8 cellular contexts compared by ENCODE assay signal in the genomic region with DNA sequence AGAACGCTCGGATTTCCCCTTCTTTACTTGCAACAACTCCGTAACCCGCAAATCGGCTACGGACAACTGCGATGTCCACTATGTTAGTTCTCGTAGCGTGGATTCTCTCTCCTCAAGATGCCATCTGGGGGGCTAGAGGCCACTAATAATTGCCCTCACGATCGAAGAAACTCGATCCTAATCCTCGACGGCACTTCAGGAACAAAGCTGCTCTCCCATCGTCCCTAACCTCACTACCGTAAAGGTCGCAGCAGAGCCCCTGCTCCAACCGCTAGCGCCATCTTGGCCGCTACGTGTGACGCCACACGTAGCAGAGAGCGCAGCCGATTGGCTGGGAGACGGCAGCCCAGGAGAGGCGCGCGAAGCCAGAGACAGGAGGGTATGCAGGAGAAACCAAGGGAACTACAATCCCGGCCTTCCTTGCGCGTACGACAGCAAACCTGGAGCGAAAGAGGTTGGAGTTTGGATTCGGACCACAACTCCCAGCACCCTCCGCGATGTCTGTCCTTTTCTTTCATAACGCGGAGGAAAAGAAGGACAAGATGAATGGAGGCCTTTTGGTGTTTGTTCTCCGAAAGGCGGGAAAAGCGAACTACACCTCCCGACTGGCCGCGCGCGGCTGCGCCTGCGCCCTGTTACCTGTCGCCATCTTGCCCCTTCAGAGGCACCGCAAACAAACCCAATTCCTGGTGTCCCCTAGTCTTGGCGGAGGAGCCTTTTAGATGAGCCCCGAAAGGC. TPM values are rescaled to one million over a fixed set of nuclear protein-coding genes. Genes with fewer than 3 reads are reported as not detected.
A peak's percentile ranks its signal among the peaks of the same experiment; 100 is the strongest.
DNase-seq lines count a peak whose midpoint lies in the region; ATAC-seq and FAIRE-seq lines count a peak whose summit lies in the region.

A gene with protein sequence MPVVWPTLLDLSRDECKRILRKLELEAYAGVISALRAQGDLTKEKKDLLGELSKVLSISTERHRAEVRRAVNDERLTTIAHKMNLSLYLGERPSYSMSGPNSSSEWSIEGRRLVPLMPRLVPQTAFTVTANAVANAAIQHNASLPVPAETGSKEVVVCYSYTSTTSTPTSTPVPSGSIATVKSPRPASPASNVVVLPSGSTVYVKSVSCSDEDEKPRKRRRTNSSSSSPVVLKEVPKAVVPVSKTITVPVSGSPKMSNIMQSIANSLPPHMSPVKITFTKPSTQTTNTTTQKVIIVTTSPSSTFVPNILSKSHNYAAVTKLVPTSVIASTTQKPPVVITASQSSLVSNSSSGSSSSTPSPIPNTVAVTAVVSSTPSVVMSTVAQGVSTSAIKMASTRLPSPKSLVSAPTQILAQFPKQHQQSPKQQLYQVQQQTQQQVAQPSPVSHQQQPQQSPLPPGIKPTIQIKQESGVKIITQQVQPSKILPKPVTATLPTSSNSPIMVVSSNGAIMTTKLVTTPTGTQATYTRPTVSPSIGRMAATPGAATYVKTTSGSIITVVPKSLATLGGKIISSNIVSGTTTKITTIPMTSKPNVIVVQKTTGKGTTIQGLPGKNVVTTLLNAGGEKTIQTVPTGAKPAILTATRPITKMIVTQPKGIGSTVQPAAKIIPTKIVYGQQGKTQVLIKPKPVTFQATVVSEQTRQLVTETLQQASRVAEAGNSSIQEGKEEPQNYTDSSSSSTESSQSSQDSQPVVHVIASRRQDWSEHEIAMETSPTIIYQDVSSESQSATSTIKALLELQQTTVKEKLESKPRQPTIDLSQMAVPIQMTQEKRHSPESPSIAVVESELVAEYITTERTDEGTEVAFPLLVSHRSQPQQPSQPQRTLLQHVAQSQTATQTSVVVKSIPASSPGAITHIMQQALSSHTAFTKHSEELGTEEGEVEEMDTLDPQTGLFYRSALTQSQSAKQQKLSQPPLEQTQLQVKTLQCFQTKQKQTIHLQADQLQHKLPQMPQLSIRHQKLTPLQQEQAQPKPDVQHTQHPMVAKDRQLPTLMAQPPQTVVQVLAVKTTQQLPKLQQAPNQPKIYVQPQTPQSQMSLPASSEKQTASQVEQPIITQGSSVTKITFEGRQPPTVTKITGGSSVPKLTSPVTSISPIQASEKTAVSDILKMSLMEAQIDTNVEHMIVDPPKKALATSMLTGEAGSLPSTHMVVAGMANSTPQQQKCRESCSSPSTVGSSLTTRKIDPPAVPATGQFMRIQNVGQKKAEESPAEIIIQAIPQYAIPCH (N-terminal part only) (plus strand): TSS at position 635 of the 738 bp plus-strand sequence. CDS start 1,921 bp downstream, outside the sequence.

- H3K4me3 ChIP-seq in muscle layer of colon (ENCODE audit: low read depth in 1 of 2, low read length in 2 of 2) = peak within 1 kb of the TSS; percentile 95 to 97

- no peaks in the 10 kb centered on the region for H3K27me3 ChIP-seq in muscle layer of colon (ENCODE audit: control insufficient read depth in 1 of 2, insufficient read depth in 2 of 2, low read length in 2 of 2)

- H3K9me3 Mint-ChIP-seq in activated T-cell treated with anti-CD3 and anti-CD28 coated beads, Interleukin-2, amount 50 U/mL, for 72 hours = peaks cover 0 to 2% of the 10 kb centered on the region in 2 donors

- H3K27ac ChIP-seq in KOPT-K1 (ENCODE audit: low read depth, low read length, poor library complexity, severe bottlenecking) (peak within 1 kb of the TSS; percentile 91), muscle layer of colon (ENCODE audit: low read depth, low read length) (peak within 1 kb of the TSS; percentile 87)

- H3K36me3 ChIP-seq in KOPT-K1 (ENCODE audit: insufficient read depth, low read length) (peaks cover 37% of the 10 kb centered on the region), muscle layer of colon (ENCODE audit: insufficient read depth, low read length) (peaks cover 11% of the 10 kb centered on the region)

- no peaks in the 10 kb centered on the region for H3K9me3 ChIP-seq in KOPT-K1 (ENCODE audit: insufficient read depth, low read length, poor library complexity, severe bottlenecking)
- H3K9me3 ChIP-seq in muscle layer of colon (ENCODE audit: low read length) = no peaks in the 10 kb centered on the region

- peaks cover 12% of the 10 kb centered on the region for H3K4me1 ChIP-seq in muscle layer of colon (ENCODE audit: insufficient read depth, low read length)

- peak within 1 kb of the TSS; percentile 98 for H3K4me3 Mint-ChIP-seq in activated T-cell treated with anti-CD3 and anti-CD28 coated beads, Interleukin-2, amount 50 U/mL, for 72 hours

- no peaks in the 10 kb centered on the region for H3K27me3 Mint-ChIP-seq in activated T-cell treated with anti-CD3 and anti-CD28 coated beads, Interleukin-2, amount 50 U/mL, for 72 hours (ENCODE audit: low read depth)

- H3K4me1 Mint-ChIP-seq in activated T-cell treated with anti-CD3 and anti-CD28 coated beads, Interleukin-2, amount 50 U/mL, for 72 hours (ENCODE audit: low read depth) = peaks cover 31% of the 10 kb centered on the region

- peaks cover 10 to 21% of the 10 kb centered on the region in 2 donors for H3K36me3 Mint-ChIP-seq in activated T-cell treated with anti-CD3 and anti-CD28 coated beads, Interleukin-2, amount 50 U/mL, for 72 hours (ENCODE audit: insufficient read depth in 2 of 2)

- peak within 1 kb of the TSS; percentile 99 for H3K27ac Mint-ChIP-seq in activated T-cell treated with anti-CD3 and anti-CD28 coated beads, Interleukin-2, amount 50 U/mL, for 72 hours

- ATAC-seq in GM21786 (IDR thresholded peaks at IDR 0.05; ENCODE audit: unreplicated experiment) (peak; percentile 94), esophagus mucosa (peak; percentile 98)
- ATAC-seq in activated T-cell treated with anti-CD3 and anti-CD28 coated beads, Interleukin-2, amount 50 U/mL, for 72 hours (replicated peaks in 1 of 2) = peak; percentile 96 to 97

- peak; percentile 87 for FAIRE-seq in RCC 7860 (lab: Jason Lieb, UNC)

- H3K9ac ChIP-seq in muscle layer of colon (ENCODE audit: low read length) = peak within 1 kb of the TSS; percentile 99

- DNase-seq in DMS79 (lab: John Stamatoyannopoulos, UW) = peak; percentile 100
- peak; percentile 95 for DNase-seq in RCC 7860 (ENCODE audit: low spot score)
- DNase-seq in activated T-cell treated with anti-CD3 and anti-CD28 coated beads, Interleukin-2, amount 50 U/mL, for 72 hours = peak; percentile 89 to 94
- DNase-seq in stimulated activated CD8-positive, alpha-beta memory T cell treated with anti-CD3 and anti-CD28 coated beads, Interleukin-7, amount 100 ng/mL, for 24 hours (ENCODE audit: low read depth) = peak; percentile 75

RNA-seq across cellular contexts. Expression of the gene that starts here (rescaled TPM):
- 10 to 100 TPM; 24.6 to 27.8 TPM for total RNA-seq in activated T-cell treated with anti-CD3 and anti-CD28 coated beads, Interleukin-2, amount 50 U/mL, for 72 hours
- 9.6 TPM for total RNA-seq in esophagus mucosa

Comparison
In these comparisons a context has a peak if more than half of its experiments do, and no peak if none do; other contexts are left out.
1. Peak in every context shown above with its lines: DNase-seq, ATAC-seq, H3K4me3 ChIP-seq and H3K27ac ChIP-seq.